Comparison of ENCODE assay signal across 1 cellular context in the genomic region with DNA sequence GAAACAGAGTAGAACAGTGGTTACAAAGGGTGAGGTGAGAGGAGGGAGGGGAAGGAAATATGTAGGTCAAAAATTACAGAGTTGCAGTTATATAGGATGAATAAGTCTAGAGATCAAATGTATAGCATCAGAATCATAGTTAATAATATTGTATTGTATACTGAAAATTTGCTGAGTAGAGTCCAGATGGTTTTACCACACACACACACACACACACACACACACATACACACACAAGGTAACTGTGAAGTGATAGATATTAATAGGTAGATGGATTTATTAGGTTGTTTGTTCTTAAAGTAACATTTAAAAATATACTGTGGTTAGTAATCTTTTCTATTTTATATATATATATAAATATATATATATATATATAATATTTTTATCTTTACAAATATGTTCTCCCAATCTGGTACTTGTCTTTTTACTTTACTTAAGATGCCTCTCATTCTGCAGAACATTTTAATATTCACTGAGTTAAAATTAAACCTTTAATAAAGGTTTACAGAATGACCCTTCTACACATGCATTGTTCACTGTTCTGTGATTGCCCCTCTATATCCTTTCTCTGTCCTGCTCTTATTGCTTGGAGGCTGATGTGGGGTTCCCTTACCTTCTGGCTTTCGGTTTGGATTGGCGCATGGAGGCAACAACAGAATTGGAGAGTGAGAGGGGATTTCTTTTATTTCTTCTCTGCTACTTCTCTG.
TF ChIP-seq lines count a peak whose summit lies in the region.

No MANE protein-coding gene starts in this region.

TF ChIP-seq in SK-N-SH, 30 proteins besides CTCF, POLR2A, EP300 and RAD21 (continued from another document):
- TF ChIP-seq, protein P1, sequence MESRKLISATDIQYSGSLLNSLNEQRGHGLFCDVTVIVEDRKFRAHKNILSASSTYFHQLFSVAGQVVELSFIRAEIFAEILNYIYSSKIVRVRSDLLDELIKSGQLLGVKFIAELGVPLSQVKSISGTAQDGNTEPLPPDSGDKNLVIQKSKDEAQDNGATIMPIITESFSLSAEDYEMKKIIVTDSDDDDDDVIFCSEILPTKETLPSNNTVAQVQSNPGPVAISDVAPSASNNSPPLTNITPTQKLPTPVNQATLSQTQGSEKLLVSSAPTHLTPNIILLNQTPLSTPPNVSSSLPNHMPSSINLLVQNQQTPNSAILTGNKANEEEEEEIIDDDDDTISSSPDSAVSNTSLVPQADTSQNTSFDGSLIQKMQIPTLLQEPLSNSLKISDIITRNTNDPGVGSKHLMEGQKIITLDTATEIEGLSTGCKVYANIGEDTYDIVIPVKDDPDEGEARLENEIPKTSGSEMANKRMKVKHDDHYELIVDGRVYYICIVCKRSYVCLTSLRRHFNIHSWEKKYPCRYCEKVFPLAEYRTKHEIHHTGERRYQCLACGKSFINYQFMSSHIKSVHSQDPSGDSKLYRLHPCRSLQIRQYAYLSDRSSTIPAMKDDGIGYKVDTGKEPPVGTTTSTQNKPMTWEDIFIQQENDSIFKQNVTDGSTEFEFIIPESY (IDR thresholded peaks at IDR 0.05; ENCODE audit: borderline replicate concordance, low read depth), result no peak
- TF ChIP-seq, protein P2, sequence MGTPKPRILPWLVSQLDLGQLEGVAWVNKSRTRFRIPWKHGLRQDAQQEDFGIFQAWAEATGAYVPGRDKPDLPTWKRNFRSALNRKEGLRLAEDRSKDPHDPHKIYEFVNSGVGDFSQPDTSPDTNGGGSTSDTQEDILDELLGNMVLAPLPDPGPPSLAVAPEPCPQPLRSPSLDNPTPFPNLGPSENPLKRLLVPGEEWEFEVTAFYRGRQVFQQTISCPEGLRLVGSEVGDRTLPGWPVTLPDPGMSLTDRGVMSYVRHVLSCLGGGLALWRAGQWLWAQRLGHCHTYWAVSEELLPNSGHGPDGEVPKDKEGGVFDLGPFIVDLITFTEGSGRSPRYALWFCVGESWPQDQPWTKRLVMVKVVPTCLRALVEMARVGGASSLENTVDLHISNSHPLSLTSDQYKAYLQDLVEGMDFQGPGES (IDR thresholded peaks at IDR 0.05; ENCODE audit: low read depth, low read length), result no peak
- TF ChIP-seq TAF1 (IDR thresholded peaks at IDR 0.05; ENCODE audit: borderline replicate concordance, low read depth, low read length) (no peak), RXRA (IDR thresholded peaks at IDR 0.05; ENCODE audit: borderline replicate concordance, low read depth) (no peak), NFIC (IDR thresholded peaks at IDR 0.05; ENCODE audit: borderline replicate concordance) (no peak), NRF1 (IDR thresholded peaks at IDR 0.05; ENCODE audit: low read depth, low read length) (no peak), RFX5 (IDR thresholded peaks at IDR 0.05; ENCODE audit: low read length) (no peak), FOXM1 (IDR thresholded peaks at IDR 0.05; ENCODE audit: low read depth) (no peak)
- TF ChIP-seq, protein P3, sequence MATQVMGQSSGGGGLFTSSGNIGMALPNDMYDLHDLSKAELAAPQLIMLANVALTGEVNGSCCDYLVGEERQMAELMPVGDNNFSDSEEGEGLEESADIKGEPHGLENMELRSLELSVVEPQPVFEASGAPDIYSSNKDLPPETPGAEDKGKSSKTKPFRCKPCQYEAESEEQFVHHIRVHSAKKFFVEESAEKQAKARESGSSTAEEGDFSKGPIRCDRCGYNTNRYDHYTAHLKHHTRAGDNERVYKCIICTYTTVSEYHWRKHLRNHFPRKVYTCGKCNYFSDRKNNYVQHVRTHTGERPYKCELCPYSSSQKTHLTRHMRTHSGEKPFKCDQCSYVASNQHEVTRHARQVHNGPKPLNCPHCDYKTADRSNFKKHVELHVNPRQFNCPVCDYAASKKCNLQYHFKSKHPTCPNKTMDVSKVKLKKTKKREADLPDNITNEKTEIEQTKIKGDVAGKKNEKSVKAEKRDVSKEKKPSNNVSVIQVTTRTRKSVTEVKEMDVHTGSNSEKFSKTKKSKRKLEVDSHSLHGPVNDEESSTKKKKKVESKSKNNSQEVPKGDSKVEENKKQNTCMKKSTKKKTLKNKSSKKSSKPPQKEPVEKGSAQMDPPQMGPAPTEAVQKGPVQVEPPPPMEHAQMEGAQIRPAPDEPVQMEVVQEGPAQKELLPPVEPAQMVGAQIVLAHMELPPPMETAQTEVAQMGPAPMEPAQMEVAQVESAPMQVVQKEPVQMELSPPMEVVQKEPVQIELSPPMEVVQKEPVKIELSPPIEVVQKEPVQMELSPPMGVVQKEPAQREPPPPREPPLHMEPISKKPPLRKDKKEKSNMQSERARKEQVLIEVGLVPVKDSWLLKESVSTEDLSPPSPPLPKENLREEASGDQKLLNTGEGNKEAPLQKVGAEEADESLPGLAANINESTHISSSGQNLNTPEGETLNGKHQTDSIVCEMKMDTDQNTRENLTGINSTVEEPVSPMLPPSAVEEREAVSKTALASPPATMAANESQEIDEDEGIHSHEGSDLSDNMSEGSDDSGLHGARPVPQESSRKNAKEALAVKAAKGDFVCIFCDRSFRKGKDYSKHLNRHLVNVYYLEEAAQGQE (IDR thresholded peaks at IDR 0.05; ENCODE audit: low read depth, low read length), result no peak
